In the genomic region with DNA sequence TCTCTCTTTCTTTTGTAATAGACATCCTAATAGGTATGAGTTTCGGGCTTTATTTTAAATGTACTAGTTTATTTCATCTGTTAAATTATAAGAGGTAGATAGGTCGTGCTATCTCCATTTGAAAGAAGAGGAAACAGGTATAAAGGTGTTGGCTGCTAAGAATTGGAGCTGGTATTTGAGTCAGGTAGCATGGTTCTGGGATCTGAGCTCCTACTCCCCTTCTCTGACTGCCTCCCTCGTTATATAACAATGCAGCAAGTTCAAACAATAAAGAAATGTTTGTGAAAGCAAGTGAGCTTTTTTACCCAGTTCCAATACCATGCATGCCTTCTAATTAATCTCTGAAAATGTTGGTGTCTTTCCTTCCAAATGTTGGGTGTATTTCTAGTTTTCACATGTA, we compare ENCODE assay signal across 26 cellular contexts.
"Had no signal": no experiment of that assay in that cellular context is flagged by ENCODE, and none has a peak within 500 bp of the region (broad histone marks: within the 10 kb centered on the region; RNA-seq: fewer than 3 reads in every experiment).

No MANE protein-coding gene starts in this region.

- H3K9ac ChIP-seq: parathyroid adenoma had no signal

- DNase-seq: cortex of kidney; dorsolateral prefrontal cortex; effector CD4-positive, alpha-beta T cell; hypothalamus; kidney; mesenchymal stem cell; mucosa of descending colon; naive B cell; right lobe of liver; small intestine; stimulated activated CD4-positive, alpha-beta T cell treated with anti-CD3 and anti-CD28 coated beads, Interleukin-15, amount 100 ng/mL, for 24 hours; stimulated activated CD4-positive, alpha-beta T cell treated with anti-CD3 and anti-CD28 coated beads, Interleukin-2, amount 100 ng/mL, for 48 hours; stimulated activated naive B cell treated with anti-CD40 and anti-IgM and Interleukin-4, amounts not matched to agents 10 μg/mL and 1 μg/mL and 100 μg/mL, for 72 hours; upper lobe of right lung; uterus had no signal

- H3K36me3 ChIP-seq: neutrophil, right lobe of liver, thoracic aorta, tibial nerve, upper lobe of right lung, uterus had no signal

- H3K27me3 ChIP-seq: dorsolateral prefrontal cortex, neutrophil, right lobe of liver, tibial nerve, upper lobe of right lung, uterus had no signal

- H3K4me1 ChIP-seq: parathyroid adenoma, right lobe of liver, upper lobe of right lung, uterus had no signal

- H3K27ac Mint-ChIP-seq: mesothelial cell of epicardium; natural killer cell treated with Interleukin-12 subunit alpha and Interleukin-12 subunit beta and Interleukin-15 and Interleukin-18, amount 100 ng/mL, for 72 hours; progenitor cell of endocrine pancreas; stimulated activated naive B cell treated with anti-CD40 and anti-IgM and Interleukin-4, amounts not matched to agents 10 μg/mL and 1 μg/mL and 100 μg/mL, for 72 hours; stimulated activated naive CD8-positive, alpha-beta T cell treated with anti-CD3 and anti-CD28 coated beads, Interleukin-15, Interleukin-2, amounts not matched to agents 100 ng/mL and 50 ng/mL, for 24 hours had no signal

- H3K4me3 ChIP-seq: dorsolateral prefrontal cortex, lung, mucosa of descending colon, right lobe of liver, thoracic aorta, tibial nerve, upper lobe of right lung, uterus had no signal

- H3K9me3 Mint-ChIP-seq: mesothelial cell of epicardium; naive B cell; natural killer cell treated with Interleukin-12 subunit alpha and Interleukin-12 subunit beta and Interleukin-15 and Interleukin-18, amount 100 ng/mL, for 72 hours; stimulated activated naive B cell treated with anti-CD40 and anti-IgM and Interleukin-4, amounts not matched to agents 10 μg/mL and 1 μg/mL and 100 μg/mL, for 72 hours; stimulated activated naive CD8-positive, alpha-beta T cell treated with anti-CD3 and anti-CD28 coated beads, Interleukin-15, Interleukin-2, amounts not matched to agents 100 ng/mL and 50 ng/mL, for 24 hours had no signal

- H3K79me2 ChIP-seq: parathyroid adenoma had no signal

- H3K27ac ChIP-seq: dorsolateral prefrontal cortex, neutrophil, parathyroid adenoma, right lobe of liver, thoracic aorta, tibial nerve, upper lobe of right lung, uterus had no signal

- H3K36me3 Mint-ChIP-seq: naive B cell; natural killer cell treated with Interleukin-12 subunit alpha and Interleukin-12 subunit beta and Interleukin-15 and Interleukin-18, amount 100 ng/mL, for 72 hours had no signal

- H3K4me3 Mint-ChIP-seq: mesothelial cell of epicardium; naive B cell; natural killer cell treated with Interleukin-12 subunit alpha and Interleukin-12 subunit beta and Interleukin-15 and Interleukin-18, amount 100 ng/mL, for 72 hours; neural crest cell; stimulated activated naive B cell treated with anti-CD40 and anti-IgM and Interleukin-4, amounts not matched to agents 10 μg/mL and 1 μg/mL and 100 μg/mL, for 72 hours; stimulated activated naive CD8-positive, alpha-beta T cell treated with anti-CD3 and anti-CD28 coated beads, Interleukin-15, Interleukin-2, amounts not matched to agents 100 ng/mL and 50 ng/mL, for 24 hours had no signal

- H2AFZ ChIP-seq: parathyroid adenoma had no signal

- ATAC-seq: left lobe of liver; mucosa of descending colon; natural killer cell treated with Interleukin-12 subunit alpha and Interleukin-12 subunit beta and Interleukin-15 and Interleukin-18, amount 100 ng/mL, for 72 hours; right lobe of liver; stimulated activated naive B cell treated with anti-CD40 and anti-IgM and Interleukin-4, amounts not matched to agents 10 μg/mL and 1 μg/mL and 100 μg/mL, for 72 hours; upper lobe of right lung had no signal

- H3K9me3 ChIP-seq: mucosa of descending colon, neutrophil, right lobe of liver, thoracic aorta, tibial nerve, upper lobe of right lung, uterus had no signal

- H3K27me3 Mint-ChIP-seq: naive B cell; natural killer cell treated with Interleukin-12 subunit alpha and Interleukin-12 subunit beta and Interleukin-15 and Interleukin-18, amount 100 ng/mL, for 72 hours; progenitor cell of endocrine pancreas; stimulated activated naive B cell treated with anti-CD40 and anti-IgM and Interleukin-4, amounts not matched to agents 10 μg/mL and 1 μg/mL and 100 μg/mL, for 72 hours; stimulated activated naive CD8-positive, alpha-beta T cell treated with anti-CD3 and anti-CD28 coated beads, Interleukin-15, Interleukin-2, amounts not matched to agents 100 ng/mL and 50 ng/mL, for 24 hours had no signal
